In genomic region chr12:64608901-64609542, GRCh38 we compare ENCODE assay signal across 1 cellular context.
TF ChIP-seq lines count a peak whose summit lies in the region.

No MANE protein-coding gene starts in this region.

TF ChIP-seq in K562, 482 proteins besides CTCF, POLR2A, EP300 and RAD21 (continued from another document and continues in another):
- TF ChIP-seq MNT (conservative IDR thresholded peaks at IDR 0.05), result peak; percentile 56 to 70; a peak in 3 of 4 replicates
- no peak for TF ChIP-seq ATF2 (CRISPR knock-in tag; IDR thresholded peaks at IDR 0.05)
- no peak for TF ChIP-seq ZNF511 (CRISPR knock-in tag; IDR thresholded peaks at IDR 0.05)
- no peak for TF ChIP-seq PML (IDR thresholded peaks at IDR 0.05; ENCODE audit: low read length)
- TF ChIP-seq UBTF (IDR thresholded peaks at IDR 0.05; ENCODE audit: borderline replicate concordance in 1 of 2, low read depth in 2 of 2, low read length in 2 of 2), result peak in 1 of 2 experiments; percentile 69; a peak in 2 of 4 replicates
- TF ChIP-seq ZNF395 (CRISPR knock-in tag; IDR thresholded peaks at IDR 0.05), result peak; percentile 52; the same call in 1 of the 2 replicates
- TF ChIP-seq ZNF609 (CRISPR knock-in tag; IDR thresholded peaks at IDR 0.05; ENCODE audit: borderline replicate concordance), result no peak
- TF ChIP-seq ETS1 (conservative IDR thresholded peaks at IDR 0.05; ENCODE audit: control insufficient read depth, low read depth, low read length), result no peak
- no peak for TF ChIP-seq ZC3H11A (IDR thresholded peaks at IDR 0.05; ENCODE audit: low read depth, low read length)
- no peak for TF ChIP-seq NCOA1 (IDR thresholded peaks at IDR 0.05; ENCODE audit: low read depth)
- no peak for TF ChIP-seq NCOA4 (IDR thresholded peaks at IDR 0.05; ENCODE audit: partially characterized antibody)
- TF ChIP-seq RFX7 (CRISPR knock-in tag; IDR thresholded peaks at IDR 0.05), result no peak
- no peak for TF ChIP-seq TCF7L2 (IDR thresholded peaks at IDR 0.05; ENCODE audit: low read depth, low read length)
- TF ChIP-seq SMARCC2 (IDR thresholded peaks at IDR 0.05; ENCODE audit: low read depth), result no peak
- peak; percentile 41 for TF ChIP-seq TAF9B (IDR thresholded peaks at IDR 0.05; ENCODE audit: partially characterized antibody)
- TF ChIP-seq CREB1 (IDR thresholded peaks at IDR 0.05), result no peak
- no peak for TF ChIP-seq CREB1 (CRISPR knock-in tag; IDR thresholded peaks at IDR 0.05)
- no peak for TF ChIP-seq ZNF77 (CRISPR knock-in tag; IDR thresholded peaks at IDR 0.05)
- TF ChIP-seq HES1 (IDR thresholded peaks at IDR 0.05; ENCODE audit: low read depth), result 0 out of 2 replicates have a peak, but pooled peaks have one; percentile 17
- TF ChIP-seq MGA (IDR thresholded peaks at IDR 0.05), result peak; percentile 46
- no peak for TF ChIP-seq RBM14 (IDR thresholded peaks at IDR 0.05; ENCODE audit: borderline replicate concordance, insufficient read depth, low read depth, low read length)
- TF ChIP-seq ZFX (CRISPR knock-in tag; IDR thresholded peaks at IDR 0.05), result no peak
- no peak for TF ChIP-seq NFATC3 (IDR thresholded peaks at IDR 0.05)
- no peak for TF ChIP-seq DLX4 (CRISPR knock-in tag; IDR thresholded peaks at IDR 0.05)
- TF ChIP-seq CBFA2T3 (IDR thresholded peaks at IDR 0.05), result no peak
- 0 out of 2 replicates have a peak, but pooled peaks have one; percentile 3 for TF ChIP-seq TAF7 (tag; IDR thresholded peaks at IDR 0.05)
